Comparison of ENCODE assay signal across 20 cellular contexts in the genomic region with DNA sequence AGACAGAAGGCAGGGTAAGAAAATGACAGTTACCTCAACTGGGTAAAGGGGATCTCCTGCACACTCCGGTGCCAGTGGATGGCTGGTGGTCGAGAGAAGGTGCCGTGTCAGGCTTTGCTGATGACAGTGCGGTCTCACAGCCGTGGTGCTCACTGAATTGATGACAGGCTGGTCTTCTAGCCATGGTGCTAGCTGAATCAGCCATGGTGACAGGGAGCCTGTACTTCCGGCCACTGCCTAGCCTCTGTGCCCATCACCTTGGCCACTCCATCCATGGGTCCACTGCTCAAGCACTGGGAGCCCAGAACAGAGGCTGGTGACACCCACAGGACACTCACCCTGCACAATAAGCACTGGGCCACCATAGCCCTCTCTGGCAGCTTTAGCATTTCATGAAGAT.
DNase-seq lines count a peak whose midpoint lies in the region; ATAC-seq, FAIRE-seq and TF ChIP-seq lines count a peak whose summit lies in the region.
"Had no signal": no experiment of that assay in that cellular context is flagged by ENCODE, and none has a peak within 500 bp of the region (broad histone marks: within the 10 kb centered on the region; RNA-seq: fewer than 3 reads in every experiment).

No MANE protein-coding gene starts in this region.

- BruUV-seq in IMR-90 (replicated peaks; lab: Mats Ljungman, UMichigan): no TSS peak

- TF ChIP-seq RAD21 in IMR-90 (IDR thresholded peaks at IDR 0.05; ENCODE audit: low read length): no peak

- dilution Hi-C loops in IMR-90 (cut with HindIII; ENCODE audit: low sequenced_read_pairs, unreplicated experiment): no loop called here

- DNase-seq in IMR-90: no peak
- no peak for DNase-seq in mesenchymal stem cell
- DNase-seq in stimulated activated effector memory CD8-positive, alpha-beta T cell treated with anti-CD3 and anti-CD28 coated beads, Interleukin-12 subunit alpha, Interleukin-12 subunit beta, amount 100 ng/mL, for 72 hours (ENCODE audit: low spot score in 2 of 2): no peak
- DNase-seq in urothelium cell line (ENCODE audit: low spot score): no peak
- DNase-seq in caudate nucleus (lab: John Stamatoyannopoulos, UW): no peak
- DNase-seq: AML-193; Caco-2; Calu3; CD4-positive, alpha-beta T cell; CD8-positive, alpha-beta T cell; DMS79 treated with DMSO at 0.1 percent for 48 hours; GF-D8 had no signal

- H3K9me3 ChIP-seq in IMR-90 (ENCODE audit: control insufficient read depth, insufficient read depth, low read length) (no peaks in the 10 kb centered on the region), mesenchymal stem cell (ENCODE audit: control insufficient read depth, low read length) (no peaks in the 10 kb centered on the region)
- H3K9me3 ChIP-seq: A549; BLaER1 treated with 17β-estradiol and CSF1 and Interleukin-3, amounts not matched to agents 10 nM and 100 nM; Caco-2 had no signal

- peak overlapping the region in 1 of 2 experiments; percentile 6 for H2BK12ac ChIP-seq in mesenchymal stem cell (ENCODE audit: low read length in 2 of 2)

- no peaks in the 10 kb centered on the region for H3K4me1 Mint-ChIP-seq in stimulated activated effector memory CD8-positive, alpha-beta T cell treated with anti-CD3 and anti-CD28 coated beads, Interleukin-12 subunit alpha, Interleukin-12 subunit beta, amount 100 ng/mL, for 72 hours
- H3K4me1 Mint-ChIP-seq: B cell had no signal

- no peak overlapping the region for H4K91ac ChIP-seq in IMR-90 (ENCODE audit: insufficient read depth, low read depth, low read length)
- peak overlapping the region; percentile 11 for H4K91ac ChIP-seq in mesenchymal stem cell (ENCODE audit: low read length)

- H3K9me3 Mint-ChIP-seq in stimulated activated effector memory CD8-positive, alpha-beta T cell treated with anti-CD3 and anti-CD28 coated beads, Interleukin-12 subunit alpha, Interleukin-12 subunit beta, amount 100 ng/mL, for 72 hours: peaks cover 3% of the 10 kb centered on the region
- H3K9me3 Mint-ChIP-seq: CD4-positive, alpha-beta T cell; CD8-positive, alpha-beta T cell had no signal

- H3K36me3 ChIP-seq in IMR-90 (ENCODE audit: control insufficient read depth, insufficient read depth, low read length) (no peaks in the 10 kb centered on the region), mesenchymal stem cell (ENCODE audit: control insufficient read depth in 1 of 2, insufficient read depth in 2 of 2, low read depth in 1 of 2, low read length in 2 of 2) (no peaks in the 10 kb centered on the region)
- H3K36me3 ChIP-seq: BLaER1 treated with 17β-estradiol and CSF1 and Interleukin-3, amounts not matched to agents 10 nM and 100 nM had no signal

- H3K14ac ChIP-seq in IMR-90 (replicated peaks; ENCODE audit: low read depth, low read length) (no peak overlapping the region), mesenchymal stem cell (ENCODE audit: low read length in 2 of 2) (no peak overlapping the region)

- no peak overlapping the region for H2BK20ac ChIP-seq in IMR-90 (ENCODE audit: low read depth, low read length)

- H3K56ac ChIP-seq in IMR-90 (ENCODE audit: extremely low read depth, insufficient read depth, low read length): no peak overlapping the region

- POLR2A ChIA-PET in IMR-90 (lab: Charles Lee; ENCODE audit: unreplicated experiment): no interaction called here

- no peak overlapping the region for H3K4me3 Mint-ChIP-seq in stimulated activated effector memory CD8-positive, alpha-beta T cell treated with anti-CD3 and anti-CD28 coated beads, Interleukin-12 subunit alpha, Interleukin-12 subunit beta, amount 100 ng/mL, for 72 hours
- H3K4me3 Mint-ChIP-seq: B cell; CD4-positive, alpha-beta T cell; CD8-positive, alpha-beta T cell had no signal

- H2BK120ac ChIP-seq in IMR-90 (ENCODE audit: low read depth, low read length): no peak overlapping the region
- H2BK120ac ChIP-seq in mesenchymal stem cell (ENCODE audit: low read depth, low read length): no peak overlapping the region

- no peak overlapping the region for H2BK5ac ChIP-seq in IMR-90 (ENCODE audit: low read depth, low read length, poor library complexity, severe bottlenecking)
- H2BK5ac ChIP-seq in mesenchymal stem cell (ENCODE audit: low read depth, low read length, poor library complexity, severe bottlenecking): no peak overlapping the region

- no peak overlapping the region for H4K5ac ChIP-seq in IMR-90 (ENCODE audit: low read depth, low read length)

- H2AFZ ChIP-seq in IMR-90 (replicated peaks; ENCODE audit: low read length, poor library complexity): no peak overlapping the region
- no peak overlapping the region for H2AFZ ChIP-seq in mesenchymal stem cell (ENCODE audit: low read depth, low read length)

- H3K4ac ChIP-seq in IMR-90 (ENCODE audit: low read depth, low read length) (no peak overlapping the region), mesenchymal stem cell (ENCODE audit: low read depth in 1 of 2, low read length in 2 of 2) (no peak overlapping the region)

- no peak overlapping the region for H3K27ac ChIP-seq in IMR-90 (ENCODE audit: insufficient read depth, low read length)
- H3K27ac ChIP-seq in mesenchymal stem cell (ENCODE audit: low read length, poor library complexity, severe bottlenecking): no peak overlapping the region
- H3K27ac ChIP-seq in caudate nucleus (ENCODE audit: low read depth, low read length): no peak overlapping the region
- H3K27ac ChIP-seq: 22Rv1; A549; BLaER1 treated with 17β-estradiol and CSF1 and Interleukin-3, amounts not matched to agents 10 nM and 100 nM; C4-2B had no signal

- H3K4me2 ChIP-seq in IMR-90 (ENCODE audit: low read depth, low read length) (no peak overlapping the region), mesenchymal stem cell (ENCODE audit: low read length, poor library complexity, severe bottlenecking) (no peak overlapping the region)
- H3K4me2 ChIP-seq: A549; BLaER1 treated with 17β-estradiol and CSF1 and Interleukin-3, amounts not matched to agents 10 nM and 100 nM had no signal

- H3K4me3 ChIP-seq in IMR-90 (ENCODE audit: insufficient read depth, low read depth, low read length) (no peak overlapping the region), mesenchymal stem cell (ENCODE audit: insufficient read depth in 1 of 2, low read depth in 1 of 2, low read length in 2 of 2) (no peak overlapping the region)
- H3K4me3 ChIP-seq: A549; BLaER1 treated with 17β-estradiol and CSF1 and Interleukin-3, amounts not matched to agents 10 nM and 100 nM had no signal

- no peak for TF ChIP-seq POLR2A in IMR-90 (IDR thresholded peaks at IDR 0.05; ENCODE audit: low read depth, low read length)

- no peak overlapping the region for H2BK15ac ChIP-seq in IMR-90 (ENCODE audit: low read depth, low read length)
- H2BK15ac ChIP-seq in mesenchymal stem cell (ENCODE audit: low read depth, poor library complexity, severe bottlenecking): no peak overlapping the region

- H3K4me1 ChIP-seq in IMR-90 (ENCODE audit: control insufficient read depth, insufficient read depth, low read length) (peaks cover 8% of the 10 kb centered on the region), mesenchymal stem cell (ENCODE audit: control insufficient read depth, insufficient read depth, low read depth, low read length) (no peaks in the 10 kb centered on the region)
- H3K4me1 ChIP-seq: A549; BLaER1 treated with 17β-estradiol and CSF1 and Interleukin-3, amounts not matched to agents 10 nM and 100 nM; Caco-2 had no signal

- no peaks in the 10 kb centered on the region for H4K20me1 ChIP-seq in IMR-90 (ENCODE audit: insufficient read depth, low read length)
- H4K20me1 ChIP-seq: BLaER1 treated with 17β-estradiol and CSF1 and Interleukin-3, amounts not matched to agents 10 nM and 100 nM had no signal

- H3K27ac Mint-ChIP-seq in stimulated activated effector memory CD8-positive, alpha-beta T cell treated with anti-CD3 and anti-CD28 coated beads, Interleukin-12 subunit alpha, Interleukin-12 subunit beta, amount 100 ng/mL, for 72 hours: no peak overlapping the region
- H3K27ac Mint-ChIP-seq: B cell; CD4-positive, alpha-beta T cell; CD8-positive, alpha-beta T cell had no signal

- intact Hi-C loops in IMR-90 (cut with micrococcal nuclease): no loop called here

- H4K8ac ChIP-seq in IMR-90 (ENCODE audit: low read depth in 2 of 2, low read length in 2 of 2): no peak overlapping the region
- H4K8ac ChIP-seq in mesenchymal stem cell (ENCODE audit: low read length): no peak overlapping the region

- no peaks in the 10 kb centered on the region for H3K79me1 ChIP-seq in IMR-90 (ENCODE audit: low read depth in 1 of 2, low read length in 2 of 2)
- no peaks in the 10 kb centered on the region for H3K79me1 ChIP-seq in mesenchymal stem cell (replicated peaks; ENCODE audit: low read length, poor library complexity, severe bottlenecking)

- no peak overlapping the region for H2AK9ac ChIP-seq in IMR-90 (replicated peaks; ENCODE audit: low read depth, low read length, poor library complexity)

- H3K9ac ChIP-seq in IMR-90 (ENCODE audit: low read depth, low read length) (no peak overlapping the region), mesenchymal stem cell (ENCODE audit: low read length) (no peak overlapping the region)
- H3K9ac ChIP-seq: BLaER1 treated with 17β-estradiol and CSF1 and Interleukin-3, amounts not matched to agents 10 nM and 100 nM had no signal

- no peak overlapping the region for H3K18ac ChIP-seq in IMR-90 (ENCODE audit: low read depth, low read length)
- H3K18ac ChIP-seq in mesenchymal stem cell (ENCODE audit: low read depth in 1 of 2, low read length in 2 of 2): no peak overlapping the region

- 50% methylated on average over 3 of the region's 6 CpGs; no CpG with 5 or more reads in 1 of the 2 experiments for WGBS in IMR-90 (ENCODE audit: extremely low coverage in 2 of 2, insufficient read length in 1 of 2), 2 experiments
- WGBS in mesenchymal stem cell: 92% methylated on average over 6 of the region's 6 CpGs

- CTCF ChIA-PET in IMR-90 (lab: Yijun Ruan, JAX): no interaction called here

- H3K23ac ChIP-seq in IMR-90 (ENCODE audit: low read depth, low read length): no peak overlapping the region
- H3K23ac ChIP-seq in mesenchymal stem cell (ENCODE audit: low read length in 2 of 2): no peak overlapping the region

- ATAC-seq in IMR-90 (ENCODE audit: low read depth): no peak
- peak; percentile 31 for ATAC-seq in stimulated activated effector memory CD8-positive, alpha-beta T cell treated with anti-CD3 and anti-CD28 coated beads, Interleukin-12 subunit alpha, Interleukin-12 subunit beta, amount 100 ng/mL, for 72 hours
- ATAC-seq: A549; CD8-positive, alpha-beta T cell had no signal

- no peaks in the 10 kb centered on the region; the same call in 1 of the 2 replicates for H3K9me1 ChIP-seq in IMR-90 (ENCODE audit: insufficient read depth, low read length)

- no peak for TF ChIP-seq CTCF in IMR-90 (conservative IDR thresholded peaks at IDR 0.05; ENCODE audit: low read depth, low read length)

- H2AK5ac ChIP-seq in IMR-90 (ENCODE audit: low read depth, low read length) (peak overlapping the region; percentile 46), mesenchymal stem cell (ENCODE audit: low read length, severe bottlenecking) (no peak overlapping the region)

- FAIRE-seq in urothelium cell line (lab: Jason Lieb, UNC): no peak
- FAIRE-seq: A549, G401.6, GM12891, GM19239 had no signal

- in situ Hi-C loops in IMR-90 (cut with MboI; ENCODE audit: low sequenced_read_pairs): loop anchor here (25.0 kb wide), 1 partner anchor 1069 kb away; no protein-coding TSS in a partner anchor

- H3K27me3 ChIP-seq in IMR-90 (ENCODE audit: control insufficient read depth, insufficient read depth, low read length) (no peaks in the 10 kb centered on the region; the same call in 1 of the 2 replicates), mesenchymal stem cell (ENCODE audit: control insufficient read depth in 1 of 2, insufficient read depth in 1 of 2, low read length in 2 of 2) (peaks cover 0 to 3% of the 10 kb centered on the region in 2 experiments)
- H3K27me3 ChIP-seq: BLaER1 treated with 17β-estradiol and CSF1 and Interleukin-3, amounts not matched to agents 10 nM and 100 nM had no signal

- H3K36me3 Mint-ChIP-seq in stimulated activated effector memory CD8-positive, alpha-beta T cell treated with anti-CD3 and anti-CD28 coated beads, Interleukin-12 subunit alpha, Interleukin-12 subunit beta, amount 100 ng/mL, for 72 hours: no peaks in the 10 kb centered on the region
- H3K36me3 Mint-ChIP-seq: CD8-positive, alpha-beta T cell had no signal
